Comparison of ENCODE assay signal across 32 cellular contexts in genomic region chr1:195520757-195521156, GRCh38.
"Had no signal": no experiment of that assay in that cellular context is flagged by ENCODE, and none has a peak within 500 bp of the region (broad histone marks: within the 10 kb centered on the region; RNA-seq: fewer than 3 reads in every experiment).

No MANE protein-coding gene starts in this region.

- H3K4me3 Mint-ChIP-seq: activated CD4-positive, alpha-beta T cell treated with anti-CD3 and anti-CD28 coated beads for 36 hours; activated CD4-positive, alpha-beta T cell treated with anti-CD3 and anti-CD28 coated beads, Interleukin-2, amount 10 ng/mL, durations not matched to agents 7 days and 5 days; activated CD8-positive, alpha-beta T cell treated with anti-CD3 and anti-CD28 coated beads, Interleukin-2, amount 10 ng/mL, durations not matched to agents 7 days and 5 days; activated naive CD4-positive, alpha-beta T cell treated with anti-CD3 and anti-CD28 coated beads, Interleukin-2, amount 10 ng/mL, durations not matched to agents 7 days and 5 days; activated naive CD8-positive, alpha-beta T cell; activated naive CD8-positive, alpha-beta T cell treated with anti-CD3 and anti-CD28 coated beads, Interleukin-2, amount 50 U/mL, for 24 hours; activated T-cell treated with anti-CD3 and anti-CD28 coated beads, Interleukin-2, amount 50 U/mL, for 4 hours; activated T-helper 1 cell treated with anti-CD3 and anti-CD28 coated beads, Interleukin-12 subunit alpha, Interleukin-12 subunit beta, Interleukin-2, Interleukin-4 antibody, amounts not matched to agents 30 ng/mL and 10 ng/mL and 1 ng/mL, durations not matched to agents 14 hours and 24 hours and 36 hours; WTC11 had no signal

- H3K4me1 ChIP-seq: SJCRH30 had no signal

- H3K36me3 ChIP-seq: brain microvascular endothelial cell, SJCRH30 had no signal

- ATAC-seq: activated CD4-positive, alpha-beta T cell treated with anti-CD3 and anti-CD28 coated beads for 36 hours; activated CD4-positive, CD25-positive, alpha-beta regulatory T cell treated with anti-CD3 and anti-CD28 coated beads, Interleukin-2, amount 50 U/mL, for 24 hours; activated CD8-positive, alpha-beta T cell treated with anti-CD3 and anti-CD28 coated beads, Interleukin-2, amount 10 ng/mL, durations not matched to agents 7 days and 5 days; activated naive CD8-positive, alpha-beta T cell treated with anti-CD3 and anti-CD28 coated beads, Interleukin-2, amount 50 U/mL, for 24 hours; activated T-cell treated with anti-CD3 and anti-CD28 coated beads, Interleukin-2, amount 50 U/mL, for 4 hours; Panc1; WTC11 had no signal

- H3K9me3 ChIP-seq: SJCRH30 had no signal

- H3K27ac ChIP-seq: brain microvascular endothelial cell, SJCRH30, SK-N-MC had no signal

- H3K4me1 Mint-ChIP-seq: activated CD4-positive, alpha-beta T cell treated with anti-CD3 and anti-CD28 coated beads for 36 hours; activated CD4-positive, alpha-beta T cell treated with anti-CD3 and anti-CD28 coated beads, Interleukin-2, amount 10 ng/mL, durations not matched to agents 7 days and 5 days; activated naive CD4-positive, alpha-beta T cell treated with anti-CD3 and anti-CD28 coated beads, Interleukin-2, amount 10 ng/mL, durations not matched to agents 7 days and 5 days; activated naive CD8-positive, alpha-beta T cell treated with anti-CD3 and anti-CD28 coated beads, Interleukin-2, amount 50 U/mL, for 24 hours; WTC11 had no signal

- H3K9me3 Mint-ChIP-seq: activated naive CD8-positive, alpha-beta T cell treated with anti-CD3 and anti-CD28 coated beads, Interleukin-2, amount 50 U/mL, for 24 hours; activated T-helper 1 cell treated with anti-CD3 and anti-CD28 coated beads, Interleukin-12 subunit alpha, Interleukin-12 subunit beta, Interleukin-2, Interleukin-4 antibody, amounts not matched to agents 30 ng/mL and 10 ng/mL and 1 ng/mL, durations not matched to agents 14 hours and 24 hours and 36 hours; WTC11 had no signal

- DNase-seq: activated CD4-positive, alpha-beta T cell treated with anti-CD3 and anti-CD28 coated beads for 36 hours; activated CD4-positive, alpha-beta T cell treated with anti-CD3 and anti-CD28 coated beads, Interleukin-2, amount 10 ng/mL, durations not matched to agents 7 days and 5 days; activated CD4-positive, alpha-beta T cell treated with anti-CD3 and anti-CD28 coated beads, Interleukin-2, amount 50 U/mL, for 48 hours; activated CD8-positive, alpha-beta T cell treated with anti-CD3 and anti-CD28 coated beads, Interleukin-2, amount 10 ng/mL, durations not matched to agents 7 days and 5 days; activated effector memory CD4-positive, alpha-beta T cell treated with Interleukin-2 at 50 U/mL for 16 hours; activated naive CD4-positive, alpha-beta T cell treated with anti-CD3 and anti-CD28 coated beads, Interleukin-2, amount 10 ng/mL, durations not matched to agents 7 days and 5 days; activated naive CD8-positive, alpha-beta T cell treated with anti-CD3 and anti-CD28 coated beads, Interleukin-2, amount 50 U/mL, for 24 hours; activated T-cell treated with anti-CD3 and anti-CD28 coated beads for 4 hours; activated T-cell treated with anti-CD3 and anti-CD28 coated beads, Interleukin-2, amount 50 U/mL, for 4 hours; anterior cingulate cortex; brain microvascular endothelial cell; central memory CD4-positive, alpha-beta T cell; NCI-H1048; NCI-H1105 treated with DMSO at 0.1 percent for 48 hours; NCI-H1436; NCI-H1694; NCI-H1930; NCI-H2081 treated with DMSO at 0.1 percent for 48 hours; NCI-H226; NCI-H446 treated with DMSO at 0.1 percent for 48 hours; NCI-H524; NCI-H69; NCI-H82; SHP77; SJCRH30; T1000 had no signal

- H3K4me3 ChIP-seq: SJCRH30, SK-N-MC had no signal

- H3K27me3 ChIP-seq: brain microvascular endothelial cell, SJCRH30 had no signal

- H3K27me3 Mint-ChIP-seq: activated CD4-positive, alpha-beta T cell treated with anti-CD3 and anti-CD28 coated beads for 36 hours; activated CD4-positive, alpha-beta T cell treated with anti-CD3 and anti-CD28 coated beads, Interleukin-2, amount 10 ng/mL, durations not matched to agents 7 days and 5 days; activated naive CD4-positive, alpha-beta T cell treated with anti-CD3 and anti-CD28 coated beads, Interleukin-2, amount 10 ng/mL, durations not matched to agents 7 days and 5 days; activated naive CD8-positive, alpha-beta T cell; activated naive CD8-positive, alpha-beta T cell treated with anti-CD3 and anti-CD28 coated beads, Interleukin-2, amount 50 U/mL, for 24 hours had no signal

- H3K27ac Mint-ChIP-seq: activated CD4-positive, alpha-beta T cell treated with anti-CD3 and anti-CD28 coated beads for 36 hours; activated CD8-positive, alpha-beta T cell treated with anti-CD3 and anti-CD28 coated beads, Interleukin-2, amount 10 ng/mL, durations not matched to agents 7 days and 5 days; activated naive CD4-positive, alpha-beta T cell treated with anti-CD3 and anti-CD28 coated beads, Interleukin-2, amount 10 ng/mL, durations not matched to agents 7 days and 5 days; activated naive CD8-positive, alpha-beta T cell; activated naive CD8-positive, alpha-beta T cell treated with anti-CD3 and anti-CD28 coated beads, Interleukin-2, amount 50 U/mL, for 24 hours; activated T-helper 1 cell treated with anti-CD3 and anti-CD28 coated beads, Interleukin-12 subunit alpha, Interleukin-12 subunit beta, Interleukin-2, Interleukin-4 antibody, amounts not matched to agents 30 ng/mL and 10 ng/mL and 1 ng/mL, durations not matched to agents 14 hours and 24 hours and 36 hours; WTC11 had no signal
